Comparison of ENCODE assay signal across 8 cellular contexts in the genomic region with DNA sequence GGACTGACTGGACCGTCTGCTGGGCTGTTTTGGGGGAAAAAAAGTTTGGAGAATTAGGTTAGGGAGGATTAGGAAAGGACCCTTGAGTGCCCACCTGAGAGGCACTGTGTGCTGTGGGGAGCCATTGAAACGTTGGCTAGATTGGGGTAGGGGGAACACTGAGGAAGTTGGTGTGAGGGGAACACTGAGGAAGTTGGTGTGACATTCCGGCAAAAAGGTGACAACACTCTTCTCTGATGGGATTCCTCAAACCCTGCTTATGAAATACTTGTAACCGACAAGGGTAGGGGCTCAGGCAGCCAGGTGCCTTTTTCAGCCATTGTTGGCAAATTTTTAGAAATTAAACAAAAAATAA. TPM values are rescaled to one million over a fixed set of nuclear protein-coding genes. Genes with fewer than 3 reads are reported as not detected.
A peak's percentile ranks its signal among the peaks of the same experiment; 100 is the strongest.
DNase-seq lines count a peak whose midpoint lies in the region; ATAC-seq, FAIRE-seq and TF ChIP-seq lines count a peak whose summit lies in the region.

No MANE protein-coding gene starts in this region.

- no peaks in the 10 kb centered on the region for H3K9me3 ChIP-seq in right atrium auricular region
- no peaks in the 10 kb centered on the region for H3K9me3 ChIP-seq in aorta (ENCODE audit: control insufficient read depth, low read length)

- BruUV-seq in MCF 10A (replicated peaks; lab: Mats Ljungman, UMichigan), result no TSS peak

- FAIRE-seq in H54 (lab: Jason Lieb, UNC), result no peak

- no peaks in the 10 kb centered on the region for H3K36me3 ChIP-seq in right atrium auricular region
- no peaks in the 10 kb centered on the region for H3K36me3 ChIP-seq in aorta (ENCODE audit: control insufficient read depth in 1 of 2, insufficient read depth in 2 of 2, low read length in 1 of 2)

- POLR2A ChIA-PET in MCF 10A (lab: Yijun Ruan, JAX), result interaction anchor here (0.7 to 5.2 kb wide), 14 partner anchors 10 to 225 kb away, joined by 3 to 48 read pairs (median 6); a partner anchor contains a TSS

- H3K4me1 ChIP-seq in right atrium auricular region (peaks cover 0 to 40% of the 10 kb centered on the region in 2 donors), aorta (ENCODE audit: control insufficient read depth in 1 of 2, insufficient read depth in 2 of 2, low read length in 2 of 2) (no peaks in the 10 kb centered on the region)

- no peaks in the 10 kb centered on the region for H3K9me3 Mint-ChIP-seq in MCF 10A (ENCODE audit: unreplicated experiment)
- H3K9me3 Mint-ChIP-seq in mesothelial cell of epicardium, result no peaks in the 10 kb centered on the region

- no peak for ATAC-seq in left ventricle myocardium superior
- ATAC-seq in aorta (ENCODE audit: low FRiP score), result no peak

- no peak for DNase-seq in right atrium auricular region (ENCODE audit: low spot score)
- no peak for DNase-seq in left ventricle myocardium superior
- DNase-seq in MCF 10A (ENCODE audit: unreplicated experiment), result no peak
- DNase-seq in mesothelial cell of epicardium (ENCODE audit: low spot score in 2 of 2, unreplicated experiment in 2 of 2), result no peak
- DNase-seq in aorta, result no peak
- DNase-seq in GM03348 (ENCODE audit: low spot score), result no peak
- no peak for DNase-seq in DMS 273 treated with DMSO at 0.1 percent for 48 hours (lab: John Stamatoyannopoulos, UW)
- no peak for DNase-seq in H54 (ENCODE audit: insufficient read length, low spot score)

- H3K4me3 ChIP-seq in right atrium auricular region (peak overlapping the region; percentile 87 to 98), aorta (ENCODE audit: low read length in 2 of 2) (peak overlapping the region; percentile 79 to 80)

- peaks cover 11% of the 10 kb centered on the region for H3K4me1 Mint-ChIP-seq in MCF 10A (ENCODE audit: insufficient read depth, unreplicated experiment)
- peaks cover 15% of the 10 kb centered on the region for H3K4me1 Mint-ChIP-seq in mesothelial cell of epicardium

- H3K27ac ChIP-seq in right atrium auricular region, result peak overlapping the region; percentile 98 to 99
- H3K27ac ChIP-seq in aorta (ENCODE audit: low read depth in 1 of 2, low read length in 2 of 2), result peak overlapping the region in 1 of 2 donors; percentile 34

- H3K36me3 Mint-ChIP-seq in MCF 10A (ENCODE audit: insufficient read depth, unreplicated experiment), result peaks cover 16% of the 10 kb centered on the region
- no peaks in the 10 kb centered on the region for H3K36me3 Mint-ChIP-seq in mesothelial cell of epicardium

- H3K4me3 Mint-ChIP-seq in MCF 10A (ENCODE audit: unreplicated experiment) (peak overlapping the region; percentile 89), mesothelial cell of epicardium (peak overlapping the region; percentile 85)

- H3K27ac Mint-ChIP-seq in MCF 10A (ENCODE audit: low read depth, unreplicated experiment), result peak overlapping the region; percentile 98
- peak overlapping the region; percentile 97 for H3K27ac Mint-ChIP-seq in mesothelial cell of epicardium

- CTCF ChIA-PET in MCF 10A (lab: Yijun Ruan, JAX), result interaction anchor here (0.8 to 2.2 kb wide), 2 partner anchors 68 to 175 kb away, joined by 3 to 16 read pairs; no protein-coding TSS in a partner anchor

- 17 to 18% methylated on average over 4 of the region's 4 CpGs for WGBS in aorta, 2 donors

- H3K27me3 ChIP-seq in right atrium auricular region (no peaks in the 10 kb centered on the region), aorta (ENCODE audit: control insufficient read depth in 1 of 2, insufficient read depth in 2 of 2, low read length in 1 of 2) (no peaks in the 10 kb centered on the region)

- TF ChIP-seq POLR2A in H54 (IDR thresholded peaks at IDR 0.05; ENCODE audit: low read depth, low read length), result no peak

- H3K27me3 Mint-ChIP-seq in MCF 10A (ENCODE audit: insufficient read depth, unreplicated experiment) (no peaks in the 10 kb centered on the region), mesothelial cell of epicardium (ENCODE audit: low read depth) (peaks cover 3% of the 10 kb centered on the region)

- TF ChIP-seq CTCF in right atrium auricular region (IDR thresholded peaks at IDR 0.05) (no peak), MCF 10A (IDR thresholded peaks at IDR 0.05; ENCODE audit: unreplicated experiment) (no peak), mesothelial cell of epicardium (IDR thresholded peaks at IDR 0.05; ENCODE audit: unreplicated experiment) (no peak)

- intact Hi-C loops in left ventricle myocardium superior (cut with micrococcal nuclease) (loop anchor here (10.0 kb wide), 1 partner anchor 179 kb away; no protein-coding TSS in a partner anchor), MCF 10A (cut with micrococcal nuclease) (loop anchor here (5.0 kb wide), 2 partner anchors 46 to 171 kb away; a partner anchor contains a TSS), aorta (cut with DNase I) (no loop called here)

RNA-seq across cellular contexts. Expression of a gene that starts 1.0 kb away (rescaled TPM):
- total RNA-seq in right atrium auricular region, result 100 to 1,000 TPM in 1 of 2 donors, 10 to 100 TPM in 1; 89.8 to 143 TPM
- total RNA-seq in left ventricle myocardium superior, result 58.2 TPM
- total RNA-seq in MCF 10A (2022), result 59.4 and 105 TPM in 2 replicates
- 10.0 to 12.1 TPM (median 11.4 TPM) in 3 replicates for total RNA-seq in mesothelial cell of epicardium
- total RNA-seq in aorta, result 10 to 100 TPM; 44.7 to 56.5 TPM
- 100 to 1,000 TPM in 1 of 2 donors, 10 to 100 TPM in 1; 73.1 to 179 TPM for polyA plus RNA-seq in aorta

RNA-seq across cellular contexts. Expression of a gene that starts 50.3 kb away (rescaled TPM):
- total RNA-seq in right atrium auricular region (10 to 100 TPM; 13.7 to 13.8 TPM), left ventricle myocardium superior (11.8 TPM), MCF 10A (2022) (7.5 and 8.3 TPM in 2 replicates), mesothelial cell of epicardium (2.6 to 3.2 TPM (median 2.8 TPM) in 3 replicates), aorta (10 to 100 TPM; 26.5 to 29.1 TPM)
- polyA plus RNA-seq in aorta, result 10 to 100 TPM; 12.9 to 20.7 TPM

Comparison
In these comparisons a context has a peak if more than half of its experiments do, and no peak if none do; other contexts are left out.
1. intact Hi-C loops: an anchor here in left ventricle myocardium superior (10.0 kb wide) and MCF 10A (5.0 kb wide); none called in aorta.